8 cellular contexts compared by ENCODE assay signal in the genomic region with DNA sequence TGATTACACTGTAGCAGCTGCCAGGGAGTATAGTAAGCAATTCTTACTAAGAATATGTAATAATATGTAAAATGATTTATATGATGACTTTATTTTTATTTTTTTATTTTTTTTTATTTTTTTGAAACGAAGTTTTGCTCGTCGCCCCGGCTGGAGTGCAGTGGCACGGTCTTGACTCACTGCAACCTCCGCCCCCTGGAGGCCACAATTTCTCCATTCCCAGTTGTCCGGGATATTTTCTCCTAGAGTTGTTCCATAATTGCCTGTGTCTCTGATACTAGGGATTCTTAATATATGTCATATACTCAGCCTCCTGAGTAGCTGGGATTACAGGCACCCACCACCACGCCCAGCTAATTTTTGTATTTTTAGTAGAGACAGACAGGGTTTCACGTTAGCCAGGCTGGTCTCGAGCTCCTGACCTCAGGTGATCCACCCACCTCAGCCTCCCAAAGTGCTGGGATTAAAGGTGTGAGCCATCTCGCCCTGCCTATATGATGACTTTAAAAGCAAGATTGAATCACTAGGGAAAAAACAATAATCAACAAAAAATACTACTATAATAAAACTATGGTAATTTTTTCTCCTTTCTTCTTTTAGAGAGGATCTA. TPM values are rescaled to one million over a fixed set of nuclear protein-coding genes. Genes with fewer than 3 reads are reported as not detected.
DNase-seq lines count a peak whose midpoint lies in the region; ATAC-seq and TF ChIP-seq lines count a peak whose summit lies in the region.

No MANE protein-coding gene starts in this region.

- no peaks in the 10 kb centered on the region for H3K9me3 ChIP-seq in IMR-90 (ENCODE audit: control insufficient read depth, insufficient read depth, low read length)
- H3K9me3 ChIP-seq in right atrium auricular region = no peaks in the 10 kb centered on the region
- no peaks in the 10 kb centered on the region for H3K9me3 ChIP-seq in spleen

- H3K14ac ChIP-seq in IMR-90 (replicated peaks; ENCODE audit: low read depth, low read length) = no peak overlapping the region

- H2BK120ac ChIP-seq in IMR-90 (ENCODE audit: low read depth, low read length) = peak overlapping the region; percentile 38

- no peak overlapping the region for H2AK9ac ChIP-seq in IMR-90 (replicated peaks; ENCODE audit: low read depth, low read length, poor library complexity)

- H4K8ac ChIP-seq in IMR-90 (ENCODE audit: low read depth in 2 of 2, low read length in 2 of 2) = peak overlapping the region in 1 of 2 experiments; percentile 57; a peak in 2 of 4 replicates

- DNase-seq in Calu3 (peak; percentile 66), IMR-90 (peak; percentile 34), right atrium auricular region (ENCODE audit: low spot score) (peak; percentile 72), spleen (no peak), GM19240 (ENCODE audit: insufficient read length, low spot score) (no peak)
- DNase-seq in activated naive CD8-positive, alpha-beta T cell treated with anti-CD3 and anti-CD28 coated beads for 36 hours = peak; percentile 5

- H3K4me1 ChIP-seq in IMR-90 (ENCODE audit: control insufficient read depth, insufficient read depth, low read length) = peaks cover 16% of the 10 kb centered on the region
- H3K4me1 ChIP-seq in right atrium auricular region = peaks cover 0 to 22% of the 10 kb centered on the region in 2 donors
- peaks cover 0 to 22% (median 8%) of the 10 kb centered on the region in 6 donors for H3K4me1 ChIP-seq in spleen

- TF ChIP-seq CTCF in Calu3 (IDR thresholded peaks at IDR 0.05; ENCODE audit: unreplicated experiment) = peak; percentile 50
- peak; percentile 44 for TF ChIP-seq CTCF in IMR-90 (conservative IDR thresholded peaks at IDR 0.05; ENCODE audit: low read depth, low read length)
- peak; percentile 45 to 78 for TF ChIP-seq CTCF in right atrium auricular region (IDR thresholded peaks at IDR 0.05)
- TF ChIP-seq CTCF in spleen (IDR thresholded peaks at IDR 0.05 in 8 of 11, conservative IDR thresholded peaks at IDR 0.05 in 3 of 11) = peak in 9 of 11 experiments; percentile 27 to 66 (median 48)

- no peaks in the 10 kb centered on the region for H3K36me3 Mint-ChIP-seq in Calu3 (ENCODE audit: insufficient read depth, unreplicated experiment)
- no peaks in the 10 kb centered on the region for H3K36me3 Mint-ChIP-seq in activated naive CD8-positive, alpha-beta T cell treated with anti-CD3 and anti-CD28 coated beads for 36 hours

- H3K4me1 Mint-ChIP-seq in Calu3 (ENCODE audit: low read depth, unreplicated experiment) = peaks cover 8% of the 10 kb centered on the region
- H3K4me1 Mint-ChIP-seq in activated naive CD8-positive, alpha-beta T cell treated with anti-CD3 and anti-CD28 coated beads for 36 hours = peaks cover 7% of the 10 kb centered on the region

- peak overlapping the region; percentile 71; the same call in 1 of the 2 replicates for H3K18ac ChIP-seq in IMR-90 (ENCODE audit: low read depth, low read length)

- no peak overlapping the region for H3K4me3 ChIP-seq in IMR-90 (ENCODE audit: insufficient read depth, low read depth, low read length)
- H3K4me3 ChIP-seq in right atrium auricular region = no peak overlapping the region
- no peak overlapping the region for H3K4me3 ChIP-seq in spleen

- no peak overlapping the region for H3K9ac ChIP-seq in IMR-90 (ENCODE audit: low read depth, low read length)

- no peak overlapping the region for H2AFZ ChIP-seq in IMR-90 (replicated peaks; ENCODE audit: low read length, poor library complexity)

- dilution Hi-C loops in IMR-90 (cut with HindIII; ENCODE audit: low sequenced_read_pairs, unreplicated experiment) = no loop called here

- H2BK15ac ChIP-seq in IMR-90 (ENCODE audit: low read depth, low read length) = no peak overlapping the region; the same call in 2 of the 3 replicates

- H3K56ac ChIP-seq in IMR-90 (ENCODE audit: extremely low read depth, insufficient read depth, low read length) = no peak overlapping the region

- CTCF ChIA-PET in Calu3 (lab: Charles Lee) = interaction anchor here (1.4 kb wide), 1 partner anchor 12 kb away, joined by 6 read pairs; a partner anchor contains a TSS
- CTCF ChIA-PET in IMR-90 (lab: Yijun Ruan, JAX) = interaction anchor here (0.6 to 1.2 kb wide), 4 partner anchors 12 to 829 kb away, joined by 3 to 8 read pairs (median 4); a partner anchor contains a TSS

- H2AK5ac ChIP-seq in IMR-90 (ENCODE audit: low read depth, low read length) = no peak overlapping the region

- H2BK5ac ChIP-seq in IMR-90 (ENCODE audit: low read depth, low read length, poor library complexity, severe bottlenecking) = no peak overlapping the region

- WGBS in IMR-90 (ENCODE audit: extremely low coverage in 2 of 2, insufficient read length in 1 of 2), 2 experiments = no CpG with 5 or more reads among the region's 11 CpGs
- WGBS in spleen, 5 donors = 35 to 53% (median 48%) methylated on average over 11 of the region's 11 CpGs

- no peak overlapping the region for H3K23ac ChIP-seq in IMR-90 (ENCODE audit: low read depth, low read length)

- intact Hi-C loops in Calu3 (cut with micrococcal nuclease; ENCODE audit: unreplicated experiment) (loop anchor here (5.0 kb wide), 1 partner anchor 138 kb away; no protein-coding TSS in a partner anchor), IMR-90 (cut with micrococcal nuclease) (no loop called here), spleen (cut with DNase I; ENCODE audit: low total_unique reads) (no loop called here)

- H3K4me3 Mint-ChIP-seq in Calu3 (ENCODE audit: low read depth, unreplicated experiment) = no peak overlapping the region
- H3K4me3 Mint-ChIP-seq in activated naive CD8-positive, alpha-beta T cell treated with anti-CD3 and anti-CD28 coated beads for 36 hours = no peak overlapping the region

- no peaks in the 10 kb centered on the region for H4K20me1 ChIP-seq in IMR-90 (ENCODE audit: insufficient read depth, low read length)

- H2BK20ac ChIP-seq in IMR-90 (ENCODE audit: low read depth, low read length) = no peak overlapping the region

- peak overlapping the region; percentile 43; the same call in 1 of the 2 replicates for H4K5ac ChIP-seq in IMR-90 (ENCODE audit: low read depth, low read length)

- no peaks in the 10 kb centered on the region for H3K36me3 ChIP-seq in IMR-90 (ENCODE audit: control insufficient read depth, insufficient read depth, low read length)
- H3K36me3 ChIP-seq in right atrium auricular region = no peaks in the 10 kb centered on the region
- no peaks in the 10 kb centered on the region for H3K36me3 ChIP-seq in spleen

- TF ChIP-seq RAD21 in IMR-90 (IDR thresholded peaks at IDR 0.05; ENCODE audit: low read length) = peak; percentile 44

- H3K27ac ChIP-seq in IMR-90 (ENCODE audit: insufficient read depth, low read length) = peak overlapping the region; percentile 27; the same call in 1 of the 2 replicates
- peak overlapping the region in 1 of 2 donors; percentile 59 for H3K27ac ChIP-seq in right atrium auricular region
- H3K27ac ChIP-seq in spleen = no peak overlapping the region

- H3K9me3 Mint-ChIP-seq in Calu3 (ENCODE audit: low read depth, unreplicated experiment) = no peaks in the 10 kb centered on the region
- no peaks in the 10 kb centered on the region for H3K9me3 Mint-ChIP-seq in activated naive CD8-positive, alpha-beta T cell treated with anti-CD3 and anti-CD28 coated beads for 36 hours

- TF ChIP-seq POLR2A in IMR-90 (IDR thresholded peaks at IDR 0.05; ENCODE audit: low read depth, low read length) (no peak), spleen (IDR thresholded peaks at IDR 0.05) (no peak)

- peak overlapping the region; percentile 39; the same call in 1 of the 2 replicates for H3K4ac ChIP-seq in IMR-90 (ENCODE audit: low read depth, low read length)

- H3K9me1 ChIP-seq in IMR-90 (ENCODE audit: insufficient read depth, low read length) = no peaks in the 10 kb centered on the region

- ATAC-seq in IMR-90 (ENCODE audit: low read depth) = no peak
- no peak for ATAC-seq in HG02798 (IDR thresholded peaks at IDR 0.05; ENCODE audit: poor library complexity, unreplicated experiment)
- ATAC-seq in HG03565 (IDR thresholded peaks at IDR 0.05; ENCODE audit: unreplicated experiment) = no peak

- no peak overlapping the region for H3K27ac Mint-ChIP-seq in Calu3 (ENCODE audit: unreplicated experiment)
- no peak overlapping the region for H3K27ac Mint-ChIP-seq in activated naive CD8-positive, alpha-beta T cell treated with anti-CD3 and anti-CD28 coated beads for 36 hours

- POLR2A ChIA-PET in IMR-90 (lab: Charles Lee; ENCODE audit: unreplicated experiment) = no interaction called here

- BruUV-seq in Calu3 (replicated peaks; lab: Mats Ljungman, UMichigan) (no TSS peak), IMR-90 (replicated peaks; lab: Mats Ljungman, UMichigan) (no TSS peak)

- no peaks in the 10 kb centered on the region for H3K27me3 ChIP-seq in IMR-90 (ENCODE audit: control insufficient read depth, insufficient read depth, low read length)
- H3K27me3 ChIP-seq in right atrium auricular region = no peaks in the 10 kb centered on the region
- no peaks in the 10 kb centered on the region for H3K27me3 ChIP-seq in spleen (replicated peaks in 1 of 7)

- peaks cover 10% of the 10 kb centered on the region for H3K27me3 Mint-ChIP-seq in Calu3 (ENCODE audit: unreplicated experiment)
- peaks cover 11% of the 10 kb centered on the region for H3K27me3 Mint-ChIP-seq in activated naive CD8-positive, alpha-beta T cell treated with anti-CD3 and anti-CD28 coated beads for 36 hours

- no peaks in the 10 kb centered on the region for H3K79me1 ChIP-seq in IMR-90 (ENCODE audit: low read depth in 1 of 2, low read length in 2 of 2)

- in situ Hi-C loops in IMR-90 (cut with MboI; ENCODE audit: low sequenced_read_pairs) = no loop called here

- H4K91ac ChIP-seq in IMR-90 (ENCODE audit: insufficient read depth, low read depth, low read length) = no peak overlapping the region

- H3K4me2 ChIP-seq in IMR-90 (ENCODE audit: low read depth, low read length) = no peak overlapping the region

TF ChIP-seq in IMR-90, 13 proteins besides CTCF, POLR2A, EP300 and RAD21:
- TF ChIP-seq MXI1 (IDR thresholded peaks at IDR 0.05; ENCODE audit: borderline replicate concordance, low read depth, low read length) = no peak
- peak; percentile 36; the same call in 1 of the 2 replicates for TF ChIP-seq SMC3 (IDR thresholded peaks at IDR 0.05; ENCODE audit: low read depth, low read length)

RNA-seq across cellular contexts. Expression of a gene that starts 12.2 kb away (rescaled TPM):
- total RNA-seq in Calu3 (2022) = 2.5 and 4.4 TPM in 2 replicates
- 9.0 and 9.2 TPM in 2 replicates for total RNA-seq in IMR-90 (2012; rRNA removed)
- 1.1 and 1.2 TPM in 2 replicates for polyA plus RNA-seq in IMR-90 (2012; rRNA removed)
- 0.14 and 0.44 TPM in 2 replicates for polyA plus RNA-seq in IMR-90 (2012; cell fraction: cytosol; rRNA removed)
- 0.24 and 2.0 TPM in 2 replicates for polyA plus RNA-seq in IMR-90 (2012; cell fraction: nucleus; rRNA removed; ENCODE audit: low replicate concordance)
- 10 to 100 TPM; 27.3 TPM for total RNA-seq in activated naive CD8-positive, alpha-beta T cell treated with anti-CD3 and anti-CD28 coated beads for 36 hours
- total RNA-seq in right atrium auricular region = 10 to 100 TPM; 13.0 to 20.7 TPM
- total RNA-seq in spleen = 100 to 1,000 TPM in 1 of 7 donors, 10 to 100 TPM in 6; 52.4 to 105 (median 73.3) TPM
- 1 to 10 TPM; 3.2 to 4.0 (median 3.2) TPM for polyA plus RNA-seq in spleen

Comparison
In these comparisons a context has a peak if more than half of its experiments do, and no peak if none do; other contexts are left out.
1. DNase-seq: peak in Calu3 (single experiment), IMR-90 (single experiment), activated naive CD8-positive, alpha-beta T cell treated with anti-CD3 and anti-CD28 coated beads for 36 hours (single experiment) and right atrium auricular region (single experiment); none in spleen (single experiment) and GM19240 (single experiment).
2. Peak in every context shown above with its lines, with median percentiles within 50 percentile points of each other: CTCF ChIP-seq.